1 cellular context compared by ENCODE assay signal in genomic region chr2:69947078-69947801, GRCh38.
TF ChIP-seq lines count a peak whose summit lies in the region.

No MANE protein-coding gene starts in this region.

TF ChIP-seq in GM12878, 131 proteins besides CTCF, POLR2A, EP300 and RAD21:
- TF ChIP-seq SIX5 (IDR thresholded peaks at IDR 0.05; ENCODE audit: low read depth, low read length, severe bottlenecking), result no peak
- no peak for TF ChIP-seq HDAC2 (IDR thresholded peaks at IDR 0.05)
- TF ChIP-seq IKZF1 (conservative IDR thresholded peaks at IDR 0.05), result no peak
- TF ChIP-seq BHLHE40 (IDR thresholded peaks at IDR 0.05; ENCODE audit: borderline replicate concordance in 1 of 2, low read depth in 2 of 2, low read length in 1 of 2), result no peak
- TF ChIP-seq MYB (IDR thresholded peaks at IDR 0.05; ENCODE audit: borderline replicate concordance, low read depth, low read length), result no peak
- no peak for TF ChIP-seq EZH2 (IDR thresholded peaks at IDR 0.05; ENCODE audit: borderline replicate concordance, control insufficient read depth, low read depth, low read length)
- no peak for TF ChIP-seq GATAD2B (conservative IDR thresholded peaks at IDR 0.05; ENCODE audit: low read depth)
- TF ChIP-seq CUX1 (IDR thresholded peaks at IDR 0.05; ENCODE audit: insufficient replicate concordance, low read depth, low read length), result no peak
- no peak for TF ChIP-seq NFYA (IDR thresholded peaks at IDR 0.05; ENCODE audit: borderline replicate concordance, low read depth, low read length)
